Comparison of ENCODE assay signal across 9 cellular contexts in genomic region chr11:126989942-126990715, GRCh38. TPM values are rescaled to one million over a fixed set of nuclear protein-coding genes. Genes with fewer than 3 reads are reported as not detected.
DNase-seq lines count a peak whose midpoint lies in the region; ATAC-seq and TF ChIP-seq lines count a peak whose summit lies in the region.
"Had no signal": no experiment of that assay in that cellular context is flagged by ENCODE, and none has a peak within 500 bp of the region (broad histone marks: within the 10 kb centered on the region; RNA-seq: fewer than 3 reads in every experiment).

No MANE protein-coding gene starts in this region.

- TF ChIP-seq EP300 in neural cell (conservative IDR thresholded peaks at IDR 0.05; ENCODE audit: poor library complexity, severe bottlenecking) (peak; percentile 25), suprapubic skin (IDR thresholded peaks at IDR 0.05) (no peak)

- H3F3A ChIP-seq in neural cell (ENCODE audit: insufficient read depth, low read length, poor library complexity, severe bottlenecking) = no peaks in the 10 kb centered on the region

- H3K9me2 ChIP-seq in neural cell (ENCODE audit: insufficient read depth, low read length) = no peaks in the 10 kb centered on the region

- no peaks in the 10 kb centered on the region for H3K4me1 Mint-ChIP-seq in CD8-positive, alpha-beta T cell (ENCODE audit: low read depth)
- no peaks in the 10 kb centered on the region for H3K4me1 Mint-ChIP-seq in activated T-cell treated with anti-CD3 and anti-CD28 coated beads, Interleukin-2, amount 50 U/mL, for 24 hours (ENCODE audit: low read depth)

- no peaks in the 10 kb centered on the region for H3K36me3 ChIP-seq in CD8-positive, alpha-beta T cell (ENCODE audit: insufficient read depth, low read length)
- H3K36me3 ChIP-seq in NT2/D1 (ENCODE audit: insufficient read depth, insufficient read length, low read length) = no peaks in the 10 kb centered on the region
- no peaks in the 10 kb centered on the region for H3K36me3 ChIP-seq in neural cell (ENCODE audit: insufficient read depth, low read length)
- H3K36me3 ChIP-seq in suprapubic skin = no peaks in the 10 kb centered on the region

- TF ChIP-seq POLR2A in suprapubic skin (IDR thresholded peaks at IDR 0.05) = no peak

- POLR2A ChIA-PET in CD8-positive, alpha-beta T cell (lab: Charles Lee) = no interaction called here

- H3K9me3 ChIP-seq in CD8-positive, alpha-beta T cell (ENCODE audit: low read length) = no peaks in the 10 kb centered on the region
- H3K9me3 ChIP-seq in NT2/D1 (ENCODE audit: insufficient read depth, low read length) (no peaks in the 10 kb centered on the region), neural cell (ENCODE audit: low read length) (no peaks in the 10 kb centered on the region), suprapubic skin (no peaks in the 10 kb centered on the region)

- H3K27ac Mint-ChIP-seq in CD8-positive, alpha-beta T cell = no peak overlapping the region
- no peak overlapping the region for H3K27ac Mint-ChIP-seq in activated T-cell treated with anti-CD3 and anti-CD28 coated beads, Interleukin-2, amount 50 U/mL, for 24 hours

- DNase-seq in CD8-positive, alpha-beta T cell = peak; percentile 10 to 59 (median 35)
- peak; percentile 86 for DNase-seq in HT1080 (ENCODE audit: low read depth)
- peak; percentile 66 for DNase-seq in NT2/D1 (ENCODE audit: low read depth, low spot score)
- peak; percentile 70 for DNase-seq in activated T-cell treated with anti-CD3 and anti-CD28 coated beads, Interleukin-2, amount 50 U/mL, for 24 hours
- DNase-seq in fibroblast of mammary gland (ENCODE audit: low read depth) = peak; percentile 62
- DNase-seq in suprapubic skin (ENCODE audit: low spot score in 2 of 2) = no peak

- no peaks in the 10 kb centered on the region for H3K4me1 ChIP-seq in CD8-positive, alpha-beta T cell (ENCODE audit: insufficient read depth, low read length)
- H3K4me1 ChIP-seq in NT2/D1 (ENCODE audit: insufficient read depth, insufficient read length) (no peaks in the 10 kb centered on the region), suprapubic skin (peaks cover 5% of the 10 kb centered on the region)

- 30% methylated on average over 19 of the region's 22 CpGs for WGBS in suprapubic skin

- TF ChIP-seq CTCF in CD8-positive, alpha-beta T cell (IDR thresholded peaks at IDR 0.05) = peak; percentile 64
- peak; percentile 93 for TF ChIP-seq CTCF in fibroblast of mammary gland (conservative IDR thresholded peaks at IDR 0.05; ENCODE audit: control insufficient read depth, insufficient read depth, low read depth, low read length)
- TF ChIP-seq CTCF in neural cell (IDR thresholded peaks at IDR 0.05; ENCODE audit: poor library complexity, severe bottlenecking) = peak; percentile 97
- peak; percentile 46 to 97 for TF ChIP-seq CTCF in suprapubic skin (IDR thresholded peaks at IDR 0.05)

- H3K9ac ChIP-seq in NT2/D1 (ENCODE audit: insufficient read length, low read depth) = peak overlapping the region; percentile 24
- H3K9ac ChIP-seq in neural cell (ENCODE audit: low read length) = peak overlapping the region; percentile 30

- no peak overlapping the region for H3K4me2 ChIP-seq in neural cell (ENCODE audit: low read length)

- CTCF ChIA-PET in CD8-positive, alpha-beta T cell (lab: Charles Lee) = interaction anchor here (1.1 to 4.3 kb wide), 8 partner anchors 9 to 671 kb away, joined by 3 to 18 read pairs (median 5); no protein-coding TSS in a partner anchor

- H2AFZ ChIP-seq in neural cell (ENCODE audit: low read depth, low read length) = no peak overlapping the region

- H3K27me3 Mint-ChIP-seq in CD8-positive, alpha-beta T cell (ENCODE audit: low read depth) = peaks cover 23% of the 10 kb centered on the region
- peaks cover 38% of the 10 kb centered on the region for H3K27me3 Mint-ChIP-seq in activated T-cell treated with anti-CD3 and anti-CD28 coated beads, Interleukin-2, amount 50 U/mL, for 24 hours

- no peaks in the 10 kb centered on the region for H4K20me1 ChIP-seq in neural cell (ENCODE audit: insufficient read depth)

- no peaks in the 10 kb centered on the region for H3K9me3 Mint-ChIP-seq in CD8-positive, alpha-beta T cell
- no peaks in the 10 kb centered on the region for H3K9me3 Mint-ChIP-seq in activated T-cell treated with anti-CD3 and anti-CD28 coated beads, Interleukin-2, amount 50 U/mL, for 24 hours

- intact Hi-C loops in CD8-positive, alpha-beta T cell (cut with DNase I, micrococcal nuclease) = loop anchor here in 1 of 2 experiments (1.0 to 2.0 kb wide), 3 partner anchors 273 to 1067 kb away; no protein-coding TSS in a partner anchor

- H3K27ac ChIP-seq in CD8-positive, alpha-beta T cell (ENCODE audit: low read depth, low read length) = no peak overlapping the region
- no peak overlapping the region for H3K27ac ChIP-seq in neural cell (ENCODE audit: low read length)
- H3K27ac ChIP-seq in suprapubic skin = no peak overlapping the region

- H3K36me3 Mint-ChIP-seq in CD8-positive, alpha-beta T cell = no peaks in the 10 kb centered on the region
- no peaks in the 10 kb centered on the region for H3K36me3 Mint-ChIP-seq in activated T-cell treated with anti-CD3 and anti-CD28 coated beads, Interleukin-2, amount 50 U/mL, for 24 hours (ENCODE audit: low read depth)

- TF ChIP-seq RAD21 in neural cell (conservative IDR thresholded peaks at IDR 0.05) = peak; percentile 98

- no peak for ATAC-seq in CD8-positive, alpha-beta T cell
- peak; percentile 76 for ATAC-seq in GM19452 (IDR thresholded peaks at IDR 0.05; ENCODE audit: unreplicated experiment)

- no peaks in the 10 kb centered on the region for H3K79me2 ChIP-seq in neural cell (replicated peaks; ENCODE audit: insufficient read depth, low read length)

- no peaks in the 10 kb centered on the region for H3K27me3 ChIP-seq in CD8-positive, alpha-beta T cell (ENCODE audit: insufficient read depth, low read length)
- H3K27me3 ChIP-seq in NT2/D1 (ENCODE audit: insufficient read depth, insufficient read length) (peaks cover 8% of the 10 kb centered on the region), neural cell (ENCODE audit: insufficient read depth, low read depth, low read length) (no peaks in the 10 kb centered on the region), suprapubic skin (peaks cover 27% of the 10 kb centered on the region)

- no peak overlapping the region for H3K4me3 ChIP-seq in CD8-positive, alpha-beta T cell (ENCODE audit: low read depth, low read length)
- no peak overlapping the region for H3K4me3 ChIP-seq in NT2/D1 (ENCODE audit: insufficient read length, low read depth)
- H3K4me3 ChIP-seq in fibroblast of mammary gland (ENCODE audit: control insufficient read depth, low read depth, low read length) = no peak overlapping the region
- H3K4me3 ChIP-seq in neural cell (ENCODE audit: low read length) = peak overlapping the region; percentile 37
- no peak overlapping the region for H3K4me3 ChIP-seq in suprapubic skin

- H3K4me3 Mint-ChIP-seq in CD8-positive, alpha-beta T cell = no peak overlapping the region
- H3K4me3 Mint-ChIP-seq in activated T-cell treated with anti-CD3 and anti-CD28 coated beads, Interleukin-2, amount 50 U/mL, for 24 hours = no peak overlapping the region

TF ChIP-seq in neural cell, 6 proteins besides CTCF, POLR2A, EP300 and RAD21:
- no peak for TF ChIP-seq POLR2AphosphoS5 (IDR thresholded peaks at IDR 0.05)
- TF ChIP-seq SMC3 (conservative IDR thresholded peaks at IDR 0.05; ENCODE audit: poor library complexity) = peak; percentile 95

RNA-seq across cellular contexts. Expression of gene KIRREL3, which starts 10.4 kb away (rescaled TPM):
- not detected for total RNA-seq in CD8-positive, alpha-beta T cell
- total RNA-seq in HT1080 (2014; rRNA removed; shearing (Covaris generic)) = 1.7 and 2.2 TPM in 2 replicates
- 2.3 and 2.4 TPM in 2 replicates for polyA plus RNA-seq in HT1080 (2015; cell fraction: cytosol; rRNA removed)
- polyA plus RNA-seq in HT1080 (2015; cell fraction: nucleus; rRNA removed) = 1.9 and 2.0 TPM in 2 replicates
- polyA plus RNA-seq in neural cell = 23.8 and 29.0 TPM in 2 replicates
- polyA minus RNA-seq in neural cell = 38.9 and 45.5 TPM in 2 replicates
- under 1 TPM in 1 of 4 donors, not detected in 3; 0.17 TPM for total RNA-seq in suprapubic skin
- total RNA-seq: T-helper 2 cell treated with Interferon-gamma antibody and Interleukin-4, amounts not matched to agents 100 ng/mL and 5 ng/mL, for 36 hours had no signal

Comparison
In these comparisons a context has a peak if more than half of its experiments do, and no peak if none do; other contexts are left out.
1. DNase-seq: peak in CD8-positive, alpha-beta T cell (7 of 7), HT1080 (single experiment), NT2/D1 (single experiment), activated T-cell treated with anti-CD3 and anti-CD28 coated beads, Interleukin-2, amount 50 U/mL, for 24 hours (single experiment) and fibroblast of mammary gland (single experiment); none in suprapubic skin (0 of 2).
2. Peak in every context shown above with its lines, with median percentiles within 50 percentile points of each other: CTCF ChIP-seq.